8 cellular contexts compared by ENCODE assay signal in the genomic region with DNA sequence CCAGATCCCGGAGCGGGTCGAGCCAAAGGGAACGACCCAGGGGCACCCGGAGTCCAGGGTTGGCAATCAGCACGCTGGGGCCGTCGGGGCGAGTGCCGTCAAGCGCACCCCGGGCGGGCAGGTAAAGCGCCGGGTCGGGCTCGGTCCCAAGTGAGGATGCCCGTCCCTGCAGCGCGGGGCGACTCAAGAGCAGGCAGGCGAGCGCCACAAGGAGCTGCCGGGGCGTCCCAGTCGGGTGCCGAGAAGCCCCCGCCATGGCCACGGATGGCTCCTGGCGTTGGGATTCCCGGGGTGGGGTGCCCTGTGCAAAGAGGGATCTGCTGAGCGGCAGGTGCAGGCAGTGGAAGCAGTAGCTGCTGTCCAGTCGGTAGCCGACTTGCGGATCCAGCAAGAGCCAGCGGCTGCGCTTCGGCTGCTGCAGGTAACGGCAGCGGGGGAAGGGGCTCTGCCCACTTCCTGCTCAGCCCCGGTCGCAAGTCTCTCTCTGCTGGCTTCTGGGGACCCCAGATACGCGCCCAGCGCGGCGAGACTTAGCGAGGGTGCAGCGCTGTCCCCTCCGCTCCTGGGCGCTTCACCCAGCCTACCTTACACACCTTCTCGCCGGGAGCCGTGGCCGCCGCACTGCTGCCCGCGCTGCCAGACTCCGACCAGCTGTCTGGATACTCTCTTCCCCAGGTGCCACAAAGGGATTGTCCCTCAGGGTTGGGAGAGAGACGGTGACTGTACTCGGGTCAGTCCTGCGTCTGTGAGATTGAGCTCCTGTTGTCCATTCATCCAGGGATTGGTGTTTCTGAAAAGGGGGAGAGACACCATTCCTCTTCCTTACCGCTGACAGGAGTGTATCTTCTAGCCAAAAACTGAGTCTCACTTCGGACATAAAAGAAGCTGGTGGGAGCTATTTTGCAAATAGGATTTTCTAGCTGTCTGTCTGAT. TPM values are rescaled to one million over a fixed set of nuclear protein-coding genes. Genes with fewer than 3 reads are reported as not detected.
A peak's percentile ranks its signal among the peaks of the same experiment; 100 is the strongest.
DNase-seq lines count a peak whose midpoint lies in the region; ATAC-seq lines count a peak whose summit lies in the region.

TSS of gene FREM3 (minus strand) at position 256 of the 933 bp plus-strand sequence. CDS start at position 256, 0 bp downstream.

- H3K4me3 Mint-ChIP-seq in activated T-cell treated with anti-CD3 and anti-CD28 coated beads, Interleukin-2, amount 50 U/mL, for 4 hours = peak within 1 kb of the TSS; percentile 48
- H3K4me3 Mint-ChIP-seq in stimulated activated naive CD8-positive, alpha-beta T cell treated with anti-CD3 and anti-CD28 coated beads, Interleukin-15, amount 100 ng/mL, for 72 hours = peak within 1 kb of the TSS; percentile 76 to 80

- peak; percentile 32 for DNase-seq in activated CD4-positive, CD25-positive, alpha-beta regulatory T cell treated with anti-CD3 and anti-CD28 coated beads, Interleukin-2, amount 50 U/mL, for 72 hours
- DNase-seq in activated CD4-positive, CD25-positive, alpha-beta regulatory T cell (lab: John Stamatoyannopoulos, UW) = no peak
- DNase-seq in activated T-cell treated with anti-CD3 and anti-CD28 coated beads, Interleukin-2, amount 50 U/mL, for 4 hours = no peak
- DNase-seq in iPS-NIHi11 (ENCODE audit: low spot score) = peak; percentile 57
- peak; percentile 20 to 22 for DNase-seq in stimulated activated naive CD8-positive, alpha-beta T cell treated with anti-CD3 and anti-CD28 coated beads, Interleukin-15, amount 100 ng/mL, for 72 hours
- no peak for DNase-seq in kidney glomerular epithelial cell (lab: John Stamatoyannopoulos, UW)
- DNase-seq in medulla oblongata (ENCODE audit: extremely low spot score) = no peak
- DNase-seq in activated gamma-delta T cell treated with Interleukin-2 at 50 U/mL for 16 hours = no peak

- peaks cover 46% of the 10 kb centered on the region for H3K27me3 Mint-ChIP-seq in activated T-cell treated with anti-CD3 and anti-CD28 coated beads, Interleukin-2, amount 50 U/mL, for 4 hours (ENCODE audit: low read depth)
- H3K27me3 Mint-ChIP-seq in stimulated activated naive CD8-positive, alpha-beta T cell treated with anti-CD3 and anti-CD28 coated beads, Interleukin-15, amount 100 ng/mL, for 72 hours = peaks cover 52% of the 10 kb centered on the region

- H3K27ac Mint-ChIP-seq in stimulated activated naive CD8-positive, alpha-beta T cell treated with anti-CD3 and anti-CD28 coated beads, Interleukin-15, amount 100 ng/mL, for 72 hours = no peak within 1 kb of the TSS

- peak; percentile 21 to 44 for ATAC-seq in activated T-cell treated with anti-CD3 and anti-CD28 coated beads, Interleukin-2, amount 50 U/mL, for 4 hours
- ATAC-seq in stimulated activated naive CD8-positive, alpha-beta T cell treated with anti-CD3 and anti-CD28 coated beads, Interleukin-15, amount 100 ng/mL, for 72 hours = peak; percentile 63

- no peaks in the 10 kb centered on the region for H3K36me3 Mint-ChIP-seq in activated T-cell treated with anti-CD3 and anti-CD28 coated beads, Interleukin-2, amount 50 U/mL, for 4 hours (ENCODE audit: insufficient read depth)

- peaks cover 3% of the 10 kb centered on the region for H3K9me3 Mint-ChIP-seq in activated T-cell treated with anti-CD3 and anti-CD28 coated beads, Interleukin-2, amount 50 U/mL, for 4 hours
- peaks cover 0 to 3% of the 10 kb centered on the region in 2 donors for H3K9me3 Mint-ChIP-seq in stimulated activated naive CD8-positive, alpha-beta T cell treated with anti-CD3 and anti-CD28 coated beads, Interleukin-15, amount 100 ng/mL, for 72 hours

- H3K4me1 Mint-ChIP-seq in activated T-cell treated with anti-CD3 and anti-CD28 coated beads, Interleukin-2, amount 50 U/mL, for 4 hours (ENCODE audit: low read depth) = peaks cover 15% of the 10 kb centered on the region
- peaks cover 24% of the 10 kb centered on the region for H3K4me1 Mint-ChIP-seq in stimulated activated naive CD8-positive, alpha-beta T cell treated with anti-CD3 and anti-CD28 coated beads, Interleukin-15, amount 100 ng/mL, for 72 hours

RNA-seq across cellular contexts. Expression of gene FREM3, which starts in this region (rescaled TPM):
- total RNA-seq in activated T-cell treated with anti-CD3 and anti-CD28 coated beads, Interleukin-2, amount 50 U/mL, for 4 hours = not detected

Comparison
In these comparisons a context has a peak if more than half of its experiments do, and no peak if none do; other contexts are left out.
1. DNase-seq: peak in activated CD4-positive, CD25-positive, alpha-beta regulatory T cell treated with anti-CD3 and anti-CD28 coated beads, Interleukin-2, amount 50 U/mL, for 72 hours (single experiment), iPS-NIHi11 (single experiment) and stimulated activated naive CD8-positive, alpha-beta T cell treated with anti-CD3 and anti-CD28 coated beads, Interleukin-15, amount 100 ng/mL, for 72 hours (2 of 2); none in activated CD4-positive, CD25-positive, alpha-beta regulatory T cell (0 of 4), activated T-cell treated with anti-CD3 and anti-CD28 coated beads, Interleukin-2, amount 50 U/mL, for 4 hours (single experiment), kidney glomerular epithelial cell (single experiment), medulla oblongata (single experiment) and activated gamma-delta T cell treated with Interleukin-2 at 50 U/mL for 16 hours (single experiment).
2. Peak in ATAC-seq in activated T-cell treated with anti-CD3 and anti-CD28 coated beads, Interleukin-2, amount 50 U/mL, for 4 hours; RNA of the gene not detected or under 1 TPM.